In the genomic region with DNA sequence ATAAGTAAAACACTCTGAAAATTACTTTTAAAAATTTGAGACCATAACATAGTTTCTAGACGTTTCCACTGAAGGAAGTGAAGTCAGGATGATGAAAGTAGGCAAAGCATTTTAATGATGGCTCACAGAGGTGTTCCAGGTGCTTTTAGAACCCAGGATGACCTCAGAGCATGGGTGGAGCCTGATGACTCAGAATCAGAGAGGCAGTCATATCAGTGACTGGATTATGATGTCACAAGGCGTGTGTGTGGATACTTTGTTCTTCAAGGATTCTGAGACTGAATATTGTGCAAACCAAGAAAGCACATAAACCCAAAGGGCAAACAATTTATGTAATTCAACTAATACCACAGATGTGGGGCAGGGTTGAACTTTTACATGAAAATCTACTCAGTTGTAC, we compare ENCODE assay signal across 7 cellular contexts.
DNase-seq lines count a peak whose midpoint lies in the region; ATAC-seq lines count a peak whose summit lies in the region.

No MANE protein-coding gene starts in this region.

- H3K79me1 ChIP-seq in mesenchymal stem cell (replicated peaks; ENCODE audit: low read length, poor library complexity, severe bottlenecking): no peaks in the 10 kb centered on the region

- H3K9me3 ChIP-seq in mesenchymal stem cell (ENCODE audit: control insufficient read depth, low read length): no peaks in the 10 kb centered on the region

- H2BK12ac ChIP-seq in mesenchymal stem cell (ENCODE audit: low read length in 2 of 2): peak overlapping the region in 1 of 2 experiments; percentile 54

- H3K4me1 ChIP-seq in mesenchymal stem cell (ENCODE audit: control insufficient read depth, insufficient read depth, low read depth, low read length): peaks cover 6% of the 10 kb centered on the region

- peak overlapping the region; percentile 39 for H4K91ac ChIP-seq in mesenchymal stem cell (ENCODE audit: low read length)

- H4K8ac ChIP-seq in mesenchymal stem cell (ENCODE audit: low read length): no peak overlapping the region

- no peak overlapping the region for H3K4me3 ChIP-seq in mesenchymal stem cell (ENCODE audit: insufficient read depth in 1 of 2, low read depth in 1 of 2, low read length in 2 of 2)

- no peak overlapping the region for H2BK5ac ChIP-seq in mesenchymal stem cell (ENCODE audit: low read depth, low read length, poor library complexity, severe bottlenecking)

- H3K4me2 ChIP-seq in mesenchymal stem cell (ENCODE audit: low read length, poor library complexity, severe bottlenecking): no peak overlapping the region

- no peak overlapping the region for H3K18ac ChIP-seq in mesenchymal stem cell (ENCODE audit: low read depth in 1 of 2, low read length in 2 of 2)

- peak; percentile 62 for DNase-seq in activated CD8-positive, alpha-beta memory T cell treated with anti-CD3 and anti-CD28 coated beads, Interleukin-2, amount 50 U/mL, for 4 hours
- DNase-seq in mesenchymal stem cell: peak; percentile 82
- no peak for DNase-seq in occipital lobe (lab: John Stamatoyannopoulos, UW)
- DNase-seq in 8988T: no peak

- no peak overlapping the region for H3K23ac ChIP-seq in mesenchymal stem cell (ENCODE audit: low read length in 2 of 2)

- H3K4ac ChIP-seq in mesenchymal stem cell (ENCODE audit: low read depth in 1 of 2, low read length in 2 of 2): no peak overlapping the region

- 75% methylated on average over 1 of the region's 2 CpGs for WGBS in mesenchymal stem cell

- H3K9ac ChIP-seq in mesenchymal stem cell (ENCODE audit: low read length): no peak overlapping the region

- no peak overlapping the region for H2BK15ac ChIP-seq in mesenchymal stem cell (ENCODE audit: low read depth, poor library complexity, severe bottlenecking)

- H2AFZ ChIP-seq in mesenchymal stem cell (ENCODE audit: low read depth, low read length): no peak overlapping the region

- H2BK120ac ChIP-seq in mesenchymal stem cell (ENCODE audit: low read depth, low read length): peak overlapping the region; percentile 5

- no peaks in the 10 kb centered on the region for H3K27me3 ChIP-seq in mesenchymal stem cell (ENCODE audit: control insufficient read depth in 1 of 2, insufficient read depth in 1 of 2, low read length in 2 of 2)

- no peaks in the 10 kb centered on the region for H3K36me3 ChIP-seq in mesenchymal stem cell (ENCODE audit: control insufficient read depth in 1 of 2, insufficient read depth in 2 of 2, low read depth in 1 of 2, low read length in 2 of 2)

- no peak overlapping the region for H2AK5ac ChIP-seq in mesenchymal stem cell (ENCODE audit: low read length, severe bottlenecking)

- no peak overlapping the region for H3K14ac ChIP-seq in mesenchymal stem cell (ENCODE audit: low read length in 2 of 2)

- no peak overlapping the region for H3K27ac ChIP-seq in mesenchymal stem cell (ENCODE audit: low read length, poor library complexity, severe bottlenecking)

- ATAC-seq in GM19025 (IDR thresholded peaks at IDR 0.05; ENCODE audit: low read depth, unreplicated experiment): peak; percentile 39
- peak; percentile 55 for ATAC-seq in HG03565 (IDR thresholded peaks at IDR 0.05; ENCODE audit: unreplicated experiment)
- ATAC-seq in GM19324 (IDR thresholded peaks at IDR 0.05; ENCODE audit: low FRiP score, unreplicated experiment): no peak

Comparison
In these comparisons a context has a peak if more than half of its experiments do, and no peak if none do; other contexts are left out.
1. DNase-seq: peak in activated CD8-positive, alpha-beta memory T cell treated with anti-CD3 and anti-CD28 coated beads, Interleukin-2, amount 50 U/mL, for 4 hours (single experiment) and mesenchymal stem cell (single experiment); none in occipital lobe (single experiment) and 8988T (single experiment).